23 cellular contexts compared by ENCODE assay signal in the genomic region with DNA sequence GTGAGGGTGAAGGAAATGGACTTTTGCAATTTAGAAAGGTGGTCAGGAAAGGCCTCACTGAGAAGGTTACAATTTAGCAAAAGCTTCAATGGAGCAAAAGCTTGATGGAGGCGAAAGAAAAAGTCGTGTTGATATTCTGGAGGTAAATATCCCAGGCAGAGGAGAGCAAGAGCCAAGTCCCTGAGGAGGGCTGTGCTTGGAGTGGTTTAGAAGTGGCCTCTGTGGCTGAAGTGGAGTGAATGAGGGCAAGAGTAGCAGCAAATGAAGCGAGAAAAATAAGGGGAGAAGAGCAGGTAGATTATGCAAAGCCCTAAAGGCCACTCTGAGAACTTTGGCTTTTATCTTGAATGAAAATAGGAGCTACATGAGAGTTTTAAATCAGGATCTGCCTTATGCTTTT. TPM values are rescaled to one million over a fixed set of nuclear protein-coding genes. Genes with fewer than 3 reads are reported as not detected.
"Had no signal": no experiment of that assay in that cellular context is flagged by ENCODE, and none has a peak within 500 bp of the region (broad histone marks: within the 10 kb centered on the region; RNA-seq: fewer than 3 reads in every experiment).

No MANE protein-coding gene starts in this region.

- H3K4me1 ChIP-seq: esophagus muscularis mucosa, gastroesophageal sphincter, left ventricle myocardium inferior, suprapubic skin had no signal

- H3K4me3 ChIP-seq: esophagus muscularis mucosa, gastroesophageal sphincter, heart left ventricle, left ventricle myocardium inferior, suprapubic skin had no signal

- H3K9me3 Mint-ChIP-seq: activated CD4-positive, alpha-beta memory T cell treated with anti-CD3 and anti-CD28 coated beads for 36 hours; dendritic cell treated with granulocyte-macrophage colony-stimulating factor and Interleukin-4, amounts not matched to agents 40 ng/mL and 50 ng/mL, for 4 days; stimulated activated naive CD8-positive, alpha-beta T cell treated with anti-CD3 and anti-CD28 coated beads, Interleukin-15, Interleukin-2, amounts not matched to agents 100 ng/mL and 50 ng/mL, for 24 hours had no signal

- H3K36me3 Mint-ChIP-seq: activated naive CD8-positive, alpha-beta T cell; memory B cell had no signal

- H3K27me3 ChIP-seq: esophagus muscularis mucosa, gastroesophageal sphincter, heart left ventricle, suprapubic skin had no signal

- H3K27ac ChIP-seq: esophagus muscularis mucosa, gastroesophageal sphincter, heart left ventricle, left ventricle myocardium inferior, suprapubic skin, WERI-Rb-1 had no signal

- H3K4me3 Mint-ChIP-seq: activated CD4-positive, alpha-beta memory T cell treated with anti-CD3 and anti-CD28 coated beads for 36 hours; activated naive CD8-positive, alpha-beta T cell; dendritic cell treated with granulocyte-macrophage colony-stimulating factor and Interleukin-4, amounts not matched to agents 40 ng/mL and 50 ng/mL, for 4 days; memory B cell; stimulated activated naive CD8-positive, alpha-beta T cell treated with anti-CD3 and anti-CD28 coated beads, Interleukin-15, Interleukin-2, amounts not matched to agents 100 ng/mL and 50 ng/mL, for 24 hours had no signal

- H3K4me1 Mint-ChIP-seq: memory B cell had no signal

- H3K27ac Mint-ChIP-seq: activated CD4-positive, alpha-beta memory T cell treated with anti-CD3 and anti-CD28 coated beads for 36 hours; activated naive CD8-positive, alpha-beta T cell; dendritic cell treated with granulocyte-macrophage colony-stimulating factor and Interleukin-4, amounts not matched to agents 40 ng/mL and 50 ng/mL, for 4 days; memory B cell; stimulated activated naive CD8-positive, alpha-beta T cell treated with anti-CD3 and anti-CD28 coated beads, Interleukin-15, Interleukin-2, amounts not matched to agents 100 ng/mL and 50 ng/mL, for 24 hours had no signal

- H3K27me3 Mint-ChIP-seq: activated CD4-positive, alpha-beta memory T cell treated with anti-CD3 and anti-CD28 coated beads for 36 hours; activated naive CD8-positive, alpha-beta T cell; dendritic cell treated with granulocyte-macrophage colony-stimulating factor and Interleukin-4, amounts not matched to agents 40 ng/mL and 50 ng/mL, for 4 days; stimulated activated naive CD8-positive, alpha-beta T cell treated with anti-CD3 and anti-CD28 coated beads, Interleukin-15, Interleukin-2, amounts not matched to agents 100 ng/mL and 50 ng/mL, for 24 hours had no signal

- ATAC-seq: gastroesophageal sphincter, heart left ventricle had no signal

- DNase-seq: activated CD4-positive, alpha-beta memory T cell treated with anti-CD3 and anti-CD28 coated beads for 36 hours; effector CD8-positive, alpha-beta T cell; heart left ventricle; left ventricle myocardium inferior; T-helper 2 cell; trophoblast cell; WERI-Rb-1 had no signal

- H3K36me3 ChIP-seq: esophagus muscularis mucosa, gastroesophageal sphincter, heart left ventricle, left ventricle myocardium inferior, suprapubic skin, WERI-Rb-1 had no signal

- H3K9me3 ChIP-seq: esophagus muscularis mucosa, gastroesophageal sphincter, heart left ventricle, left ventricle myocardium inferior, suprapubic skin had no signal

RNA-seq across cellular contexts. Expression of gene GUCA1C, which starts 54.1 kb away (rescaled TPM):
- total RNA-seq: activated CD4-positive, alpha-beta memory T cell treated with anti-CD3 and anti-CD28 coated beads for 36 hours; bronchial epithelial cell; cerebellum; endothelial cell of umbilical vein; esophagus muscularis mucosa; gastroesophageal sphincter; kidney epithelial cell; mononuclear cell; omental fat pad; posterior vena cava; skeletal muscle tissue; suprapubic skin had no signal
- polyA plus RNA-seq: endothelial cell of umbilical vein, neural cell had no signal
